ENCODE assay signal across 1 cellular context in genomic region chr13:27171830-27172494, GRCh38.
TF ChIP-seq lines count a peak whose summit lies in the region.

No MANE protein-coding gene starts in this region.

TF ChIP-seq in GM12878, 131 proteins besides CTCF, POLR2A, EP300 and RAD21 (continued from another document and continues in another):
- TF ChIP-seq CREM (IDR thresholded peaks at IDR 0.05; ENCODE audit: low read depth) = peak; percentile 56
- TF ChIP-seq MTA2 (IDR thresholded peaks at IDR 0.05; ENCODE audit: low read depth) = 0 out of 2 replicates have a peak, but pooled peaks have one; percentile 14
- no peak for TF ChIP-seq SUZ12 (IDR thresholded peaks at IDR 0.05; ENCODE audit: unreplicated experiment)
- no peak for TF ChIP-seq MTA3 (IDR thresholded peaks at IDR 0.05; ENCODE audit: borderline replicate concordance, low read length)
- TF ChIP-seq, protein P1, sequence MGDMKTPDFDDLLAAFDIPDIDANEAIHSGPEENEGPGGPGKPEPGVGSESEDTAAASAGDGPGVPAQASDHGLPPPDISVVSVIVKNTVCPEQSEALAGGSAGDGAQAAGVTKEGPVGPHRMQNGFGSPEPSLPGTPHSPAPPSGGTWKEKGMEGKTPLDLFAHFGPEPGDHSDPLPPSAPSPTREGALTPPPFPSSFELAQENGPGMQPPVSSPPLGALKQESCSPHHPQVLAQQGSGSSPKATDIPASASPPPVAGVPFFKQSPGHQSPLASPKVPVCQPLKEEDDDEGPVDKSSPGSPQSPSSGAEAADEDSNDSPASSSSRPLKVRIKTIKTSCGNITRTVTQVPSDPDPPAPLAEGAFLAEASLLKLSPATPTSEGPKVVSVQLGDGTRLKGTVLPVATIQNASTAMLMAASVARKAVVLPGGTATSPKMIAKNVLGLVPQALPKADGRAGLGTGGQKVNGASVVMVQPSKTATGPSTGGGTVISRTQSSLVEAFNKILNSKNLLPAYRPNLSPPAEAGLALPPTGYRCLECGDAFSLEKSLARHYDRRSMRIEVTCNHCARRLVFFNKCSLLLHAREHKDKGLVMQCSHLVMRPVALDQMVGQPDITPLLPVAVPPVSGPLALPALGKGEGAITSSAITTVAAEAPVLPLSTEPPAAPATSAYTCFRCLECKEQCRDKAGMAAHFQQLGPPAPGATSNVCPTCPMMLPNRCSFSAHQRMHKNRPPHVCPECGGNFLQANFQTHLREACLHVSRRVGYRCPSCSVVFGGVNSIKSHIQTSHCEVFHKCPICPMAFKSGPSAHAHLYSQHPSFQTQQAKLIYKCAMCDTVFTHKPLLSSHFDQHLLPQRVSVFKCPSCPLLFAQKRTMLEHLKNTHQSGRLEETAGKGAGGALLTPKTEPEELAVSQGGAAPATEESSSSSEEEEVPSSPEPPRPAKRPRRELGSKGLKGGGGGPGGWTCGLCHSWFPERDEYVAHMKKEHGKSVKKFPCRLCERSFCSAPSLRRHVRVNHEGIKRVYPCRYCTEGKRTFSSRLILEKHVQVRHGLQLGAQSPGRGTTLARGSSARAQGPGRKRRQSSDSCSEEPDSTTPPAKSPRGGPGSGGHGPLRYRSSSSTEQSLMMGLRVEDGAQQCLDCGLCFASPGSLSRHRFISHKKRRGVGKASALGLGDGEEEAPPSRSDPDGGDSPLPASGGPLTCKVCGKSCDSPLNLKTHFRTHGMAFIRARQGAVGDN (IDR thresholded peaks at IDR 0.05) = 0 out of 2 replicates have a peak, but pooled peaks have one; percentile 13
- no peak for TF ChIP-seq MYC (IDR thresholded peaks at IDR 0.05; ENCODE audit: insufficient read depth, insufficient read length, insufficient replicate concordance, low read length, severe bottlenecking)
- TF ChIP-seq SIN3A (IDR thresholded peaks at IDR 0.05; ENCODE audit: low read depth, low read length) = peak; percentile 71; the same call in 1 of the 2 replicates
- no peak for TF ChIP-seq YBX1 (IDR thresholded peaks at IDR 0.05)
- TF ChIP-seq TBL1XR1 (IDR thresholded peaks at IDR 0.05; ENCODE audit: low read depth, low read length) = peak; percentile 58; the same call in 1 of the 2 replicates
- no peak for TF ChIP-seq EED (IDR thresholded peaks at IDR 0.05; ENCODE audit: low read depth)
- TF ChIP-seq ZNF207 (IDR thresholded peaks at IDR 0.05; ENCODE audit: borderline replicate concordance) = peak; percentile 62; the same call in 1 of the 2 replicates
- TF ChIP-seq ETV6 (conservative IDR thresholded peaks at IDR 0.05 in 1 of 2, IDR thresholded peaks at IDR 0.05 in 1 of 2; ENCODE audit: borderline replicate concordance in 1 of 2, low read depth in 1 of 2) = 0 out of 4 replicates have a peak, but pooled peaks of 1 of the 2 experiments have one; percentile 24
- TF ChIP-seq SMAD1 (IDR thresholded peaks at IDR 0.05; ENCODE audit: low read depth, partially characterized antibody) = no peak
- TF ChIP-seq SP1 (IDR thresholded peaks at IDR 0.05; ENCODE audit: low read depth, low read length) = peak; percentile 89
- TF ChIP-seq NR2C1 (IDR thresholded peaks at IDR 0.05) = 0 out of 2 replicates have a peak, but pooled peaks have one; percentile 6
- 0 out of 2 replicates have a peak, but pooled peaks have one; percentile 47 for TF ChIP-seq RBBP5 (conservative IDR thresholded peaks at IDR 0.05)
- peak; percentile 66 for TF ChIP-seq ZSCAN29 (IDR thresholded peaks at IDR 0.05)
- TF ChIP-seq DPF2 (IDR thresholded peaks at IDR 0.05) = peak; percentile 76
- TF ChIP-seq RAD51 (IDR thresholded peaks at IDR 0.05) = no peak
- TF ChIP-seq, protein P2, sequence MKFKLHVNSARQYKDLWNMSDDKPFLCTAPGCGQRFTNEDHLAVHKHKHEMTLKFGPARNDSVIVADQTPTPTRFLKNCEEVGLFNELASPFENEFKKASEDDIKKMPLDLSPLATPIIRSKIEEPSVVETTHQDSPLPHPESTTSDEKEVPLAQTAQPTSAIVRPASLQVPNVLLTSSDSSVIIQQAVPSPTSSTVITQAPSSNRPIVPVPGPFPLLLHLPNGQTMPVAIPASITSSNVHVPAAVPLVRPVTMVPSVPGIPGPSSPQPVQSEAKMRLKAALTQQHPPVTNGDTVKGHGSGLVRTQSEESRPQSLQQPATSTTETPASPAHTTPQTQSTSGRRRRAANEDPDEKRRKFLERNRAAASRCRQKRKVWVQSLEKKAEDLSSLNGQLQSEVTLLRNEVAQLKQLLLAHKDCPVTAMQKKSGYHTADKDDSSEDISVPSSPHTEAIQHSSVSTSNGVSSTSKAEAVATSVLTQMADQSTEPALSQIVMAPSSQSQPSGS (IDR thresholded peaks at IDR 0.05; ENCODE audit: low read length) = no peak
- TF ChIP-seq, protein P3, sequence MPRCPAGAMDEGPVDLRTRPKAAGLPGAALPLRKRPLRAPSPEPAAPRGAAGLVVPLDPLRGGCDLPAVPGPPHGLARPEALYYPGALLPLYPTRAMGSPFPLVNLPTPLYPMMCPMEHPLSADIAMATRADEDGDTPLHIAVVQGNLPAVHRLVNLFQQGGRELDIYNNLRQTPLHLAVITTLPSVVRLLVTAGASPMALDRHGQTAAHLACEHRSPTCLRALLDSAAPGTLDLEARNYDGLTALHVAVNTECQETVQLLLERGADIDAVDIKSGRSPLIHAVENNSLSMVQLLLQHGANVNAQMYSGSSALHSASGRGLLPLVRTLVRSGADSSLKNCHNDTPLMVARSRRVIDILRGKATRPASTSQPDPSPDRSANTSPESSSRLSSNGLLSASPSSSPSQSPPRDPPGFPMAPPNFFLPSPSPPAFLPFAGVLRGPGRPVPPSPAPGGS (IDR thresholded peaks at IDR 0.05; ENCODE audit: borderline replicate concordance, insufficient read depth, low read depth, low read length, poor library complexity, severe bottlenecking) = peak; percentile 65
- no peak for TF ChIP-seq ESRRA (IDR thresholded peaks at IDR 0.05; ENCODE audit: low read length)
- no peak for TF ChIP-seq SMARCA5 (IDR thresholded peaks at IDR 0.05)
- TF ChIP-seq GABPA (IDR thresholded peaks at IDR 0.05; ENCODE audit: low read depth) = no peak
- TF ChIP-seq BHLHE40 (IDR thresholded peaks at IDR 0.05; ENCODE audit: borderline replicate concordance in 1 of 2, low read depth in 2 of 2, low read length in 1 of 2) = peak; percentile 73 to 88; a peak in 3 of 4 replicates
- TF ChIP-seq HDAC6 (IDR thresholded peaks at IDR 0.05; ENCODE audit: unreplicated experiment) = no peak
- TF ChIP-seq RUNX3 (IDR thresholded peaks at IDR 0.05; ENCODE audit: low read length) = peak; percentile 8; the same call in 1 of the 2 replicates
- TF ChIP-seq RELA (IDR thresholded peaks at IDR 0.05; ENCODE audit: borderline replicate concordance, partially characterized antibody) = peak; percentile 86
- TF ChIP-seq POLR2AphosphoS5 (IDR thresholded peaks at IDR 0.05; ENCODE audit: low read length) = 0 out of 2 replicates have a peak, but pooled peaks have one; percentile 36
- TF ChIP-seq ATF7 (IDR thresholded peaks at IDR 0.05; ENCODE audit: low read depth) = 0 out of 2 replicates have a peak, but pooled peaks have one; percentile 8
- peak; percentile 10; the same call in 1 of the 2 replicates for TF ChIP-seq SMC3 (IDR thresholded peaks at IDR 0.05; ENCODE audit: borderline replicate concordance, low read length)
- TF ChIP-seq ZBTB40 (IDR thresholded peaks at IDR 0.05; ENCODE audit: borderline replicate concordance) = 0 out of 2 replicates have a peak, but pooled peaks have one; percentile 17
- no peak for TF ChIP-seq KLF5 (IDR thresholded peaks at IDR 0.05; ENCODE audit: partially characterized antibody)
- TF ChIP-seq NFXL1 (IDR thresholded peaks at IDR 0.05; ENCODE audit: borderline replicate concordance) = no peak
- peak; percentile 78; the same call in 1 of the 2 replicates for TF ChIP-seq RB1 (IDR thresholded peaks at IDR 0.05; ENCODE audit: borderline replicate concordance)
- TF ChIP-seq EGR1 (IDR thresholded peaks at IDR 0.05; ENCODE audit: borderline replicate concordance in 1 of 2, low read depth in 2 of 2, low read length in 2 of 2) = peak in 1 of 2 experiments; percentile 69; a peak in 2 of 3 replicates
- no peak for TF ChIP-seq TCF7 (IDR thresholded peaks at IDR 0.05; ENCODE audit: borderline replicate concordance)
- no peak for TF ChIP-seq CUX1 (IDR thresholded peaks at IDR 0.05; ENCODE audit: insufficient replicate concordance, low read depth, low read length)
- TF ChIP-seq ATF3 (IDR thresholded peaks at IDR 0.05; ENCODE audit: borderline replicate concordance, extremely low read depth, low read depth, low read length) = no peak
- TF ChIP-seq LARP7 (IDR thresholded peaks at IDR 0.05) = peak; percentile 88
- no peak for TF ChIP-seq SKIL (IDR thresholded peaks at IDR 0.05; ENCODE audit: low read depth, poor library complexity, severe bottlenecking)
- peak; percentile 68; the same call in 1 of the 2 replicates for TF ChIP-seq TCF12 (IDR thresholded peaks at IDR 0.05; ENCODE audit: low read depth, low read length)
- TF ChIP-seq CREB1 (IDR thresholded peaks at IDR 0.05; ENCODE audit: low read depth) = 0 out of 2 replicates have a peak, but pooled peaks have one; percentile 9
- TF ChIP-seq CBFB (IDR thresholded peaks at IDR 0.05; ENCODE audit: low read depth) = no peak
- no peak for TF ChIP-seq MYB (IDR thresholded peaks at IDR 0.05; ENCODE audit: borderline replicate concordance, low read depth, low read length)
